In genomic region chr16:89037261-89038152, GRCh38 we compare ENCODE assay signal across 8 cellular contexts. TPM values are rescaled to one million over a fixed set of nuclear protein-coding genes. Genes with fewer than 3 reads are reported as not detected.
DNase-seq lines count a peak whose midpoint lies in the region; ATAC-seq and TF ChIP-seq lines count a peak whose summit lies in the region.

No MANE protein-coding gene starts in this region.

- DNase-seq in EL (peak; percentile 7), mammary epithelial cell (peak; percentile 13), naive B cell (no peak), dedifferentiated amniotic fluid mesenchymal stem cell (ENCODE audit: extremely low spot score) (no peak), NCI-H1417 (lab: John Stamatoyannopoulos, UW) (no peak), NCI-H2029 treated with DMSO at 0.1 percent for 48 hours (lab: John Stamatoyannopoulos, UW) (no peak)

- peak overlapping the region in 1 of 8 donors; percentile 65 for H3K4me3 Mint-ChIP-seq in naive B cell

- H3K4me3 ChIP-seq in OCI-LY1 (ENCODE audit: low read depth, low read length, poor library complexity, severe bottlenecking) (peak overlapping the region; percentile 35), mammary epithelial cell (replicated peaks in 1 of 3; ENCODE audit: insufficient read depth in 1 of 3, low read depth in 2 of 3, low read length in 3 of 3) (no peak overlapping the region)

- H3K36me3 ChIP-seq in OCI-LY1 (ENCODE audit: insufficient read depth, low read length) (no peaks in the 10 kb centered on the region), mammary epithelial cell (ENCODE audit: insufficient read depth, low read length) (no peaks in the 10 kb centered on the region)

- 46% methylated on average over 19 of the region's 30 CpGs for WGBS in mammary epithelial cell (ENCODE audit: low coverage, missing lambda C conversion rate)

- intact Hi-C loops in mammary epithelial cell (cut with micrococcal nuclease) = no loop called here

- H3K27ac ChIP-seq in OCI-LY1 (ENCODE audit: low read depth, low read length, poor library complexity, severe bottlenecking) (peak overlapping the region; percentile 18), mammary epithelial cell (ENCODE audit: insufficient read depth, low read depth, low read length) (no peak overlapping the region)

- dilution Hi-C loops in mammary epithelial cell (cut with HindIII; ENCODE audit: low sequenced_read_pairs) = no loop called here

- no peaks in the 10 kb centered on the region for H3K79me2 ChIP-seq in OCI-LY1 (ENCODE audit: insufficient read depth, low read length)
- no peaks in the 10 kb centered on the region for H3K79me2 ChIP-seq in mammary epithelial cell (ENCODE audit: insufficient read depth, low read length)

- peak overlapping the region in 3 of 6 donors; percentile 32 to 84 (median 49) for H3K27ac Mint-ChIP-seq in naive B cell

- H3K9me3 Mint-ChIP-seq in naive B cell = no peaks in the 10 kb centered on the region

- H3K4me1 Mint-ChIP-seq in naive B cell = peaks cover 30 to 36% (median 34%) of the 10 kb centered on the region in 3 donors

- H3K4me2 ChIP-seq in OCI-LY1 (ENCODE audit: low read length) = peak overlapping the region; percentile 55
- H3K4me2 ChIP-seq in mammary epithelial cell (ENCODE audit: insufficient read depth, low read depth, low read length) = no peak overlapping the region

- H3K9ac ChIP-seq in OCI-LY1 (ENCODE audit: low read length) (no peak overlapping the region), mammary epithelial cell (ENCODE audit: insufficient read depth, low read length) (no peak overlapping the region)

- CTCF ChIA-PET in mammary epithelial cell (lab: Charles Lee; ENCODE audit: low non-redundant PET) = no interaction called here

- in situ Hi-C loops in mammary epithelial cell (cut with MboI; ENCODE audit: low sequenced_read_pairs in 2 of 2) = no loop called here

- BruUV-seq in mammary epithelial cell (replicated peaks; lab: Mats Ljungman, UMichigan) = no TSS peak

- peaks cover 46% of the 10 kb centered on the region for H3K4me1 ChIP-seq in OCI-LY1 (ENCODE audit: insufficient read depth, low read length, severe bottlenecking)
- no peaks in the 10 kb centered on the region for H3K4me1 ChIP-seq in mammary epithelial cell (ENCODE audit: insufficient read depth, low read length)

- H4K20me1 ChIP-seq in OCI-LY1 (ENCODE audit: insufficient read depth, low read length) (no peaks in the 10 kb centered on the region), mammary epithelial cell (ENCODE audit: insufficient read depth, low read length) (no peaks in the 10 kb centered on the region)

- H3K36me3 Mint-ChIP-seq in naive B cell = no peaks in the 10 kb centered on the region

- TF ChIP-seq CTCF in OCI-LY1 (IDR thresholded peaks at IDR 0.05; ENCODE audit: low read length) = no peak
- no peak for TF ChIP-seq CTCF in mammary epithelial cell (conservative IDR thresholded peaks at IDR 0.05 in 1 of 2, IDR thresholded peaks at IDR 0.05 in 1 of 2; ENCODE audit: extremely low read depth in 1 of 2, insufficient read depth in 1 of 2, low read depth in 1 of 2, low read length in 2 of 2)

- H3K27me3 ChIP-seq in OCI-LY1 (ENCODE audit: insufficient read depth, low read length) = 0 out of 2 replicates have a peak, but pooled peaks cover 3% of the 10 kb centered on the region
- H3K27me3 ChIP-seq in mammary epithelial cell (ENCODE audit: insufficient read depth, low read length) = peaks cover 3% of the 10 kb centered on the region

- H3K27me3 Mint-ChIP-seq in naive B cell = peaks cover 5 to 27% (median 14%) of the 10 kb centered on the region in 3 donors

- H3K9me2 ChIP-seq in OCI-LY1 (ENCODE audit: low read depth, low read length) = no peaks in the 10 kb centered on the region

- ATAC-seq in naive B cell (ENCODE audit: low read depth in 2 of 2) (peak; percentile 37 to 54), HG03135 (IDR thresholded peaks at IDR 0.05; ENCODE audit: unreplicated experiment) (no peak)

- H3F3A ChIP-seq in OCI-LY1 (ENCODE audit: insufficient read depth, low read length) = no peaks in the 10 kb centered on the region

- no peaks in the 10 kb centered on the region for H3K9me3 ChIP-seq in OCI-LY1 (ENCODE audit: low read length)
- H3K9me3 ChIP-seq in mammary epithelial cell (replicated peaks; ENCODE audit: insufficient read depth, low read length) = no peaks in the 10 kb centered on the region

- no peak overlapping the region for H2AFZ ChIP-seq in OCI-LY1 (ENCODE audit: low read length)
- H2AFZ ChIP-seq in mammary epithelial cell (ENCODE audit: low read depth, low read length) = no peak overlapping the region

RNA-seq across cellular contexts. Expression of gene ACSF3, which starts 56.1 kb away (rescaled TPM):
- 10 to 100 TPM; 18.0 to 31.8 TPM for total RNA-seq in mammary epithelial cell
- polyA plus RNA-seq in mammary epithelial cell = 13.3 TPM
- polyA minus RNA-seq in mammary epithelial cell = 22.6 TPM
- 10 to 100 TPM; 30.0 to 43.6 (median 33.9) TPM for polyA plus RNA-seq in naive B cell (ENCODE audit: low read depth in 6 of 6)

Comparison
In these comparisons a context has a peak if more than half of its experiments do, and no peak if none do; other contexts are left out.
1. DNase-seq: peak in EL (single experiment) and mammary epithelial cell (single experiment); none in naive B cell (single experiment), dedifferentiated amniotic fluid mesenchymal stem cell (single experiment), NCI-H1417 (0 of 3) and NCI-H2029 treated with DMSO at 0.1 percent for 48 hours (single experiment).